ENCODE assay signal across 16 cellular contexts in genomic region chr11:47433991-47434786, GRCh38. TPM values are rescaled to one million over a fixed set of nuclear protein-coding genes. Genes with fewer than 3 reads are reported as not detected.
DNase-seq lines count a peak whose midpoint lies in the region; ATAC-seq and TF ChIP-seq lines count a peak whose summit lies in the region.
"Had no signal": no experiment of that assay in that cellular context is flagged by ENCODE, and none has a peak within 500 bp of the region (broad histone marks: within the 10 kb centered on the region; RNA-seq: fewer than 3 reads in every experiment).

No MANE protein-coding gene starts in this region.

- CTCF ChIA-PET in RWPE1 (lab: Yijun Ruan, JAX): interaction anchor here (0.5 kb wide), 1 partner anchor 25 kb away, joined by 3 read pairs; no protein-coding TSS in a partner anchor

- H3K36me3 ChIP-seq in psoas muscle (ENCODE audit: insufficient read depth in 1 of 2, low read depth in 1 of 2) (no peaks in the 10 kb centered on the region), BE2C (no peaks in the 10 kb centered on the region)

- POLR2A ChIA-PET in RWPE1 (lab: Yijun Ruan, JAX; ENCODE audit: low non-redundant PET): no interaction called here

- TF ChIP-seq CTCF in RWPE1 (conservative IDR thresholded peaks at IDR 0.05; ENCODE audit: low read depth) (no peak), fibroblast of pulmonary artery (IDR thresholded peaks at IDR 0.05; ENCODE audit: low read length, missing control alignments) (no peak), psoas muscle (IDR thresholded peaks at IDR 0.05) (no peak), BE2C (IDR thresholded peaks at IDR 0.05; ENCODE audit: low read depth, low read length) (no peak)

- 48 to 74% (median 51%) methylated on average over 7 of the region's 7 CpGs for WGBS in psoas muscle, 3 donors

- H3K4me3 ChIP-seq in fibroblast of pulmonary artery (replicated peaks; ENCODE audit: low read depth, low read length): no peak overlapping the region
- H3K4me3 ChIP-seq in psoas muscle: no peak overlapping the region
- no peak overlapping the region for H3K4me3 ChIP-seq in BE2C (ENCODE audit: low read depth, low read length)
- H3K4me3 ChIP-seq: GM12878, GM23338 had no signal

- H3K4me1 ChIP-seq in psoas muscle (peaks cover 19% of the 10 kb centered on the region), BE2C (no peaks in the 10 kb centered on the region)

- peak; percentile 32 to 47 (median 42) for ATAC-seq in psoas muscle
- ATAC-seq: GM12878, GM23338 had no signal

- peak; percentile 35 for DNase-seq in EL
- no peak for DNase-seq in RWPE1 (ENCODE audit: low spot score)
- DNase-seq in fibroblast of pulmonary artery (ENCODE audit: low read depth): peak; percentile 59
- DNase-seq in psoas muscle: peak; percentile 66 to 76
- no peak for DNase-seq in NCI-H1436 (lab: John Stamatoyannopoulos, UW)
- no peak for DNase-seq in DMS79 (lab: John Stamatoyannopoulos, UW)
- no peak for DNase-seq in BE2C
- DNase-seq in stimulated activated CD8-positive, alpha-beta memory T cell treated with anti-CD3 and anti-CD28 coated beads, Interleukin-4, amount 100 ng/mL, for 48 hours: no peak
- DNase-seq: cerebellar nuclear complex; kidney glomerular epithelial cell; NCI-H1436 treated with DMSO at 0.1 percent for 48 hours; NCI-H82; stimulated activated CD4-positive, alpha-beta T cell treated with anti-CD3 and anti-CD28 coated beads, Interleukin-2, amount 100 ng/mL, for 48 hours; SW 1271 had no signal

- peak overlapping the region; percentile 44 for H3K27ac ChIP-seq in RWPE1
- H3K27ac ChIP-seq in psoas muscle: peak overlapping the region; percentile 41

- intact Hi-C loops in psoas muscle (cut with DNase I): no loop called here

- no peaks in the 10 kb centered on the region for H3K9me3 ChIP-seq in psoas muscle
- no peaks in the 10 kb centered on the region for H3K9me3 ChIP-seq in BE2C

- H3K27me3 ChIP-seq in psoas muscle (ENCODE audit: insufficient read depth in 3 of 3, low read length in 2 of 3) (no peaks in the 10 kb centered on the region), BE2C (no peaks in the 10 kb centered on the region)

RNA-seq across cellular contexts. Expression of gene PSMC3, which starts 8.0 kb away (rescaled TPM):
- 100 to 1,000 TPM; 141 to 255 (median 191) TPM for total RNA-seq in psoas muscle
- 100 to 1,000 TPM; 300 to 346 (median 316) TPM for polyA plus RNA-seq in psoas muscle
- 230 TPM for polyA plus RNA-seq in BE2C (2012; ENCODE audit: insufficient read depth, insufficient read length, low read depth)

RNA-seq across cellular contexts. Expression of gene RAPSN, which starts 14.7 kb away (rescaled TPM):
- total RNA-seq in psoas muscle: 10 to 100 TPM; 47.5 to 90.6 (median 59.5) TPM
- polyA plus RNA-seq in psoas muscle: 10 to 100 TPM; 37.6 to 79.3 (median 50.0) TPM
- not detected for polyA plus RNA-seq in BE2C (2012; ENCODE audit: insufficient read depth, insufficient read length, low read depth)

RNA-seq across cellular contexts. Expression of gene SLC39A13, which starts 25.8 kb away (rescaled TPM):
- 10 to 100 TPM; 14.7 to 26.9 (median 19.9) TPM for total RNA-seq in psoas muscle
- 10 to 100 TPM; 27.0 to 35.3 (median 29.1) TPM for polyA plus RNA-seq in psoas muscle
- polyA plus RNA-seq in BE2C (2012; ENCODE audit: insufficient read depth, insufficient read length, low read depth): 41.0 TPM

RNA-seq across cellular contexts. Expression of gene SPI1, which starts 55.8 kb away (rescaled TPM):
- 1 to 10 TPM; 3.6 to 8.3 (median 5.6) TPM for total RNA-seq in psoas muscle
- polyA plus RNA-seq in psoas muscle: 1 to 10 TPM; 1.6 to 3.5 (median 3.1) TPM
- 0.63 TPM for polyA plus RNA-seq in BE2C (2012; ENCODE audit: insufficient read depth, insufficient read length, low read depth)
- total RNA-seq: GM23338 had no signal

Comparison
In these comparisons a context has a peak if more than half of its experiments do, and no peak if none do; other contexts are left out.
1. DNase-seq: peak in EL (single experiment), fibroblast of pulmonary artery (single experiment) and psoas muscle (2 of 2); none in RWPE1 (single experiment), NCI-H1436 (single experiment), DMS79 (single experiment), BE2C (single experiment) and stimulated activated CD8-positive, alpha-beta memory T cell treated with anti-CD3 and anti-CD28 coated beads, Interleukin-4, amount 100 ng/mL, for 48 hours (single experiment).